In the genomic region with DNA sequence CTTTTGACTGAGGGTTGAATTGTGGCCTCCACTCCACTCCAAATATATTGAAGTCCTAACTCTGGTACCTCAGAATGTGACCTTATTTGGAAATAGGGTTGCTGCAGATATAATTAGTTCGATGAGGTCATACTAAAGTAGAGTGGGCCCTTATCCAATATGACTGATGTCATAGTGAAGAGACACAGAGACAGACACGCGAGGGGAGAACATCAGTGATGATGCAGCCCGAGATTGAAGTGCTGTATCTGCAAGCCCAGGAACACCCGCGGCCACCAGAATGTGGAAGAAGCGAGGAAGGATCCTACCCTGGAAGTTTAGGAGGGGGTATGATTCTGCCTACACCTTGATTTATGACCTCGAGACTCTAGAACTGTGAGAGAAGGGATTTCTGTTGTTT, we compare ENCODE assay signal across 20 cellular contexts.
DNase-seq lines count a peak whose midpoint lies in the region; ATAC-seq and TF ChIP-seq lines count a peak whose summit lies in the region.
"Had no signal": no experiment of that assay in that cellular context is flagged by ENCODE, and none has a peak within 500 bp of the region (broad histone marks: within the 10 kb centered on the region; RNA-seq: fewer than 3 reads in every experiment).

No MANE protein-coding gene starts in this region.

- no peaks in the 10 kb centered on the region for H3K36me3 ChIP-seq in brain microvascular endothelial cell (replicated peaks)
- H3K36me3 ChIP-seq: adrenal gland, heart right ventricle, neutrophil had no signal

- H3K9me3 Mint-ChIP-seq in Calu3 (ENCODE audit: low read depth, unreplicated experiment) (no peaks in the 10 kb centered on the region), nephron progenitor cell (no peaks in the 10 kb centered on the region)
- H3K9me3 Mint-ChIP-seq: activated CD4-positive, alpha-beta T cell treated with anti-CD3 and anti-CD28 coated beads, Interleukin-2, amount 10 ng/mL, durations not matched to agents 24 days and 14 days; GM23338 had no signal

- H3K36me3 Mint-ChIP-seq in Calu3 (ENCODE audit: insufficient read depth, unreplicated experiment) (peaks cover 7% of the 10 kb centered on the region), nephron progenitor cell (ENCODE audit: low read depth) (no peaks in the 10 kb centered on the region)

- ATAC-seq in HG03565 (IDR thresholded peaks at IDR 0.05; ENCODE audit: unreplicated experiment) = no peak
- ATAC-seq: GM23338, left ventricle myocardium superior, mucosa of descending colon had no signal

- in situ Hi-C loops in brain microvascular endothelial cell (cut with HindIII; ENCODE audit: low pct_ligation_motif_present, low sequenced_read_pairs) = no loop called here

- BruUV-seq in Calu3 (replicated peaks; lab: Mats Ljungman, UMichigan) = no TSS peak

- H3K4me3 Mint-ChIP-seq in Calu3 (ENCODE audit: low read depth, unreplicated experiment) (peak overlapping the region; percentile 26), nephron progenitor cell (no peak overlapping the region)
- H3K4me3 Mint-ChIP-seq: activated CD4-positive, alpha-beta T cell treated with anti-CD3 and anti-CD28 coated beads, Interleukin-2, amount 10 ng/mL, durations not matched to agents 24 days and 14 days; GM23338 had no signal

- H3K4me3 ChIP-seq in brain microvascular endothelial cell (ENCODE audit: low read depth, low read length) = no peak overlapping the region
- H3K4me3 ChIP-seq: adrenal gland, GM23338, heart right ventricle, mucosa of descending colon had no signal

- H3K4me1 Mint-ChIP-seq in Calu3 (ENCODE audit: low read depth, unreplicated experiment) (peaks cover 45% of the 10 kb centered on the region), nephron progenitor cell (peaks cover 15% of the 10 kb centered on the region)
- H3K4me1 Mint-ChIP-seq: activated CD4-positive, alpha-beta T cell treated with anti-CD3 and anti-CD28 coated beads, Interleukin-2, amount 10 ng/mL, durations not matched to agents 24 days and 14 days had no signal

- no peaks in the 10 kb centered on the region for H3K27me3 ChIP-seq in brain microvascular endothelial cell (replicated peaks)
- H3K27me3 ChIP-seq: adrenal gland, heart right ventricle, neutrophil had no signal

- no peak for TF ChIP-seq CTCF in Calu3 (IDR thresholded peaks at IDR 0.05; ENCODE audit: unreplicated experiment)
- TF ChIP-seq CTCF in brain microvascular endothelial cell (IDR thresholded peaks at IDR 0.05; ENCODE audit: low read depth, low read length, missing control alignments) = no peak
- TF ChIP-seq CTCF in nephron progenitor cell (IDR thresholded peaks at IDR 0.05) = no peak

- DNase-seq in Calu3 = no peak
- DNase-seq in LHCN-M2 (ENCODE audit: low read depth) = peak; percentile 25
- DNase-seq in brain microvascular endothelial cell = peak; percentile 76
- DNase-seq in nephron progenitor cell = no peak
- no peak for DNase-seq in occipital lobe (lab: John Stamatoyannopoulos, UW)
- no peak for DNase-seq in GDM1 (lab: John Stamatoyannopoulos, UW)
- DNase-seq: activated CD4-positive, alpha-beta T cell treated with anti-CD3 and anti-CD28 coated beads, Interleukin-2, amount 10 ng/mL, durations not matched to agents 24 days and 14 days; activated gamma-delta T cell treated with Interleukin-2 at 50 U/mL for 16 hours; adrenal gland; cerebellar nuclear complex; heart right ventricle; left ventricle myocardium superior; NCI-H1436; NCI-H2227 treated with DMSO at 0.1 percent for 48 hours; NK-92 treated with Interleukin-12 subunit alpha and Interleukin-12 subunit beta, amount 100 ng/mL, for 24 hours; RPMI8226 had no signal

- H3K27ac Mint-ChIP-seq in Calu3 (ENCODE audit: unreplicated experiment) = peak overlapping the region; percentile 97
- peak overlapping the region; percentile 71 for H3K27ac Mint-ChIP-seq in nephron progenitor cell
- H3K27ac Mint-ChIP-seq: activated CD4-positive, alpha-beta T cell treated with anti-CD3 and anti-CD28 coated beads, Interleukin-2, amount 10 ng/mL, durations not matched to agents 24 days and 14 days; GM23338 had no signal

- peak overlapping the region; percentile 91 for H3K27ac ChIP-seq in brain microvascular endothelial cell
- H3K27ac ChIP-seq: heart right ventricle, neutrophil had no signal

- no peaks in the 10 kb centered on the region for H3K27me3 Mint-ChIP-seq in Calu3 (ENCODE audit: unreplicated experiment)
- no peaks in the 10 kb centered on the region for H3K27me3 Mint-ChIP-seq in nephron progenitor cell (ENCODE audit: low read depth, poor library complexity)
- H3K27me3 Mint-ChIP-seq: activated CD4-positive, alpha-beta T cell treated with anti-CD3 and anti-CD28 coated beads, Interleukin-2, amount 10 ng/mL, durations not matched to agents 24 days and 14 days had no signal

- intact Hi-C loops in Calu3 (cut with micrococcal nuclease; ENCODE audit: unreplicated experiment) = loop anchor here (5.0 to 10.0 kb wide), 4 partner anchors 101 to 511 kb away; no protein-coding TSS in a partner anchor

- CTCF ChIA-PET in Calu3 (lab: Charles Lee) = interaction anchor here (0.6 kb wide), 1 partner anchor 143 kb away, joined by 3 read pairs; no protein-coding TSS in a partner anchor

Comparison
In these comparisons a context has a peak if more than half of its experiments do, and no peak if none do; other contexts are left out.
1. DNase-seq: peak in LHCN-M2 (single experiment) and brain microvascular endothelial cell (single experiment); none in Calu3 (single experiment), nephron progenitor cell (single experiment), occipital lobe (single experiment) and GDM1 (single experiment).